Comparison of ENCODE assay signal across 20 cellular contexts in the genomic region with DNA sequence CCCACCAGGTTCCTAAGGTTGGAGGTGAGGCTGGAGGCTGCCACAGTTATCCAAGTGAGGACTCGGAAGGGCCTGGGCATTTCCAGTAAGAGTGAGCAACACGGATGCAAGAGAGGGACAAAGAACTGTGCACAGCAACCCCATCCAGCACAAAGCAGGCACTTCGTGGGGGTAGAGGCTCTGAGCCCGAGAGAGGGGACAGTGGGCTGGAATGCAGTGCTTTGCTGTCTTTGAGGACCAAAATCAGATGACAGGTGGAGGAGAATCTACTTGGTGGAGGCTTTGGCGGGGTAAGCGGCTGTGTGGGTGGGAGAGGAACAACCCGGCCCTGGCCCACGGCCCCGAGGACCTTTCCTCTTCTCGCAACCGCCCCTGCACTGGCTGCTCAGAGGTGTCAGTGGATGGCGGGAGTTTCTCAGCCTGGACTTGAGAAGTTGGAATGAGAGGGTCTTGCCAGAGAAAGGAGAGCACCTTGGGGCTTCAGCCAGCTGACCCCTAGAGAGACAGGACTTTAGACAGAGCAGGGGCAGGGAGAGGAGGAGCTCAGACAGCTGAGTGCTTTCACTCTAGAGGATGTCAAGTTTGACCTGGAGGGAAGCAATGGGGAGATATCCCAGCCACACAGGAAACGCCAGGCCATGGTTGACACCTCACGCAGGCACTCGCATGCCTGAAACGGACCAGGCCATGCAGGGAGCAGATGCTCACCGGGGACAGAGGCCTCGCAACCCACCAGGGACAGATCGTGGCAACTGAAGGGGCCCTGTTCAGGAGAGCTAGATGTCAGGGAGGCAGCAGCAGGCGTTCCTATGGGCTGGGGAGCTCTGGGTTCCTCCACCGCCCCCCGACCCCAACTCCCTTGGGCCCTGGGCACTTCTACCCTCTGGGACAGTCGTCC. TPM values are rescaled to one million over a fixed set of nuclear protein-coding genes. Genes with fewer than 3 reads are reported as not detected.
A peak's percentile ranks its signal among the peaks of the same experiment; 100 is the strongest.
DNase-seq lines count a peak whose midpoint lies in the region; ATAC-seq and TF ChIP-seq lines count a peak whose summit lies in the region.
"Had no signal": no experiment of that assay in that cellular context is flagged by ENCODE, and none has a peak within 500 bp of the region (broad histone marks: within the 10 kb centered on the region; RNA-seq: fewer than 3 reads in every experiment).

No MANE protein-coding gene starts in this region.

- no peak overlapping the region for H3K9ac ChIP-seq in mammary epithelial cell (ENCODE audit: insufficient read depth, low read length)

- POLR2A ChIA-PET in MCF 10A (lab: Yijun Ruan, JAX) = no interaction called here

- CTCF ChIA-PET in MCF 10A (lab: Yijun Ruan, JAX) = no interaction called here
- CTCF ChIA-PET in mammary epithelial cell (lab: Charles Lee; ENCODE audit: low non-redundant PET) = no interaction called here

- H3K4me1 ChIP-seq in mammary epithelial cell (ENCODE audit: insufficient read depth, low read length) (peaks cover 34% of the 10 kb centered on the region), vagina (peaks cover 48% of the 10 kb centered on the region)
- H3K4me1 ChIP-seq: breast epithelium, HAP-1 had no signal

- H3K36me3 Mint-ChIP-seq in MCF 10A (ENCODE audit: insufficient read depth, unreplicated experiment) = no peaks in the 10 kb centered on the region
- H3K36me3 Mint-ChIP-seq in chondrocyte (ENCODE audit: low read depth) = peaks cover 7% of the 10 kb centered on the region
- H3K36me3 Mint-ChIP-seq: activated naive CD8-positive, alpha-beta T cell treated with anti-CD3 and anti-CD28 coated beads for 36 hours; natural killer cell had no signal

- no peak overlapping the region for H3K4me3 ChIP-seq in mammary epithelial cell (replicated peaks in 1 of 3; ENCODE audit: insufficient read depth in 1 of 3, low read depth in 2 of 3, low read length in 3 of 3)
- no peak overlapping the region for H3K4me3 ChIP-seq in vagina
- H3K4me3 ChIP-seq: breast epithelium, HAP-1 had no signal

- no peak overlapping the region for H2AFZ ChIP-seq in mammary epithelial cell (ENCODE audit: low read depth, low read length)

- no peak for TF ChIP-seq CTCF in MCF 10A (IDR thresholded peaks at IDR 0.05; ENCODE audit: unreplicated experiment)
- no peak for TF ChIP-seq CTCF in mammary epithelial cell (conservative IDR thresholded peaks at IDR 0.05 in 1 of 2, IDR thresholded peaks at IDR 0.05 in 1 of 2; ENCODE audit: extremely low read depth in 1 of 2, insufficient read depth in 1 of 2, low read depth in 1 of 2, low read length in 2 of 2)
- no peak for TF ChIP-seq CTCF in chondrocyte (IDR thresholded peaks at IDR 0.05)
- TF ChIP-seq CTCF in vagina (IDR thresholded peaks at IDR 0.05) = no peak

- H3K4me2 ChIP-seq in mammary epithelial cell (ENCODE audit: insufficient read depth, low read depth, low read length) = no peak overlapping the region

- no peak for DNase-seq in MCF 10A (ENCODE audit: unreplicated experiment)
- no peak for DNase-seq in mammary epithelial cell
- DNase-seq in chondrocyte (ENCODE audit: low spot score) = no peak
- peak; percentile 45 for DNase-seq in mesenteric fat pad (ENCODE audit: low spot score)
- peak in 1 of 2 donors; percentile 81 for DNase-seq in vagina (ENCODE audit: extremely low spot score in 2 of 2)
- no peak for DNase-seq in DMS53 treated with DMSO at 0.1 percent for 48 hours (lab: John Stamatoyannopoulos, UW; ENCODE audit: unreplicated experiment)
- DNase-seq in ecto neural progenitor cell (ENCODE audit: low spot score) = no peak
- DNase-seq: ACHN; activated naive CD8-positive, alpha-beta T cell treated with anti-CD3 and anti-CD28 coated beads for 36 hours; effector CD4-positive, alpha-beta T cell; GF-D8; natural killer cell; NCI-H2081; NCI-H69; T-helper 1 cell had no signal

- no peak for ATAC-seq in HG03354 (IDR thresholded peaks at IDR 0.05; ENCODE audit: poor library complexity, severe bottlenecking, unreplicated experiment)
- ATAC-seq: Panc1 had no signal

- in situ Hi-C loops in mammary epithelial cell (cut with MboI; ENCODE audit: low sequenced_read_pairs in 2 of 2) = loop anchor here in 1 of 2 donors (25.0 kb wide), 1 partner anchor 391 kb away; no protein-coding TSS in a partner anchor

- H4K20me1 ChIP-seq in mammary epithelial cell (ENCODE audit: insufficient read depth, low read length) = no peaks in the 10 kb centered on the region

- H3K4me1 Mint-ChIP-seq in MCF 10A (ENCODE audit: insufficient read depth, unreplicated experiment) (peaks cover 31% of the 10 kb centered on the region), chondrocyte (ENCODE audit: low read depth) (peaks cover 85% of the 10 kb centered on the region)

- H3K36me3 ChIP-seq in mammary epithelial cell (ENCODE audit: insufficient read depth, low read length) (no peaks in the 10 kb centered on the region), vagina (no peaks in the 10 kb centered on the region)
- H3K36me3 ChIP-seq: breast epithelium, HAP-1 had no signal

- no peak overlapping the region for H3K4me3 Mint-ChIP-seq in MCF 10A (ENCODE audit: unreplicated experiment)
- H3K4me3 Mint-ChIP-seq in chondrocyte (ENCODE audit: unreplicated experiment) = no peak overlapping the region
- H3K4me3 Mint-ChIP-seq: activated naive CD8-positive, alpha-beta T cell treated with anti-CD3 and anti-CD28 coated beads for 36 hours; natural killer cell had no signal

- no peaks in the 10 kb centered on the region for H3K27me3 ChIP-seq in mammary epithelial cell (ENCODE audit: insufficient read depth, low read length)
- H3K27me3 ChIP-seq in vagina = no peaks in the 10 kb centered on the region
- H3K27me3 ChIP-seq: breast epithelium had no signal

- H3K9me3 ChIP-seq in mammary epithelial cell (replicated peaks; ENCODE audit: insufficient read depth, low read length) = no peaks in the 10 kb centered on the region
- H3K9me3 ChIP-seq in vagina = no peaks in the 10 kb centered on the region
- H3K9me3 ChIP-seq: breast epithelium, HAP-1 had no signal

- H3K79me2 ChIP-seq in mammary epithelial cell (ENCODE audit: insufficient read depth, low read length) = no peaks in the 10 kb centered on the region

- intact Hi-C loops in MCF 10A (cut with micrococcal nuclease) (no loop called here), mammary epithelial cell (cut with micrococcal nuclease) (no loop called here), vagina (cut with DNase I) (no loop called here)

- no peaks in the 10 kb centered on the region for H3K27me3 Mint-ChIP-seq in MCF 10A (ENCODE audit: insufficient read depth, unreplicated experiment)
- H3K27me3 Mint-ChIP-seq in chondrocyte (ENCODE audit: low read depth) = no peaks in the 10 kb centered on the region

- BruUV-seq in MCF 10A (replicated peaks; lab: Mats Ljungman, UMichigan) (no TSS peak), mammary epithelial cell (replicated peaks; lab: Mats Ljungman, UMichigan) (no TSS peak)

- H3K9me3 Mint-ChIP-seq in MCF 10A (ENCODE audit: unreplicated experiment) = no peaks in the 10 kb centered on the region
- H3K9me3 Mint-ChIP-seq in chondrocyte (ENCODE audit: low read depth) = no peaks in the 10 kb centered on the region
- H3K9me3 Mint-ChIP-seq: activated naive CD8-positive, alpha-beta T cell treated with anti-CD3 and anti-CD28 coated beads for 36 hours; natural killer cell had no signal

- no peak for TF ChIP-seq POLR2A in vagina (IDR thresholded peaks at IDR 0.05)

- peak overlapping the region; percentile 61 for H3K27ac Mint-ChIP-seq in MCF 10A (ENCODE audit: low read depth, unreplicated experiment)
- H3K27ac Mint-ChIP-seq in chondrocyte (ENCODE audit: unreplicated experiment) = peak overlapping the region; percentile 72
- H3K27ac Mint-ChIP-seq: activated naive CD8-positive, alpha-beta T cell treated with anti-CD3 and anti-CD28 coated beads for 36 hours; natural killer cell had no signal

- dilution Hi-C loops in mammary epithelial cell (cut with HindIII; ENCODE audit: low sequenced_read_pairs) = no loop called here

- H3K27ac ChIP-seq in mammary epithelial cell (ENCODE audit: insufficient read depth, low read depth, low read length) (no peak overlapping the region), vagina (peak overlapping the region; percentile 22)

- 92% methylated on average over 7 of the region's 23 CpGs for WGBS in mammary epithelial cell (ENCODE audit: low coverage, missing lambda C conversion rate)

RNA-seq across cellular contexts. Expression of a gene that starts 11.6 kb away (rescaled TPM):
- total RNA-seq in MCF 10A (2022) (4.3 and 11.2 TPM in 2 replicates), mammary epithelial cell (1 to 10 TPM in 1 of 2 donors, not detected in 1; 3.7 TPM), chondrocyte (176 to 329 TPM (median 178 TPM) in 3 replicates), mesenteric fat pad (21.8 TPM), vagina (120 TPM)
- polyA plus RNA-seq in mammary epithelial cell = 2.6 TPM
- not detected for polyA minus RNA-seq in mammary epithelial cell
- total RNA-seq: pulmonary artery endothelial cell had no signal
